ENCODE assay signal across 9 cellular contexts in genomic region chr5:95835682-95836405, GRCh38. TPM values are rescaled to one million over a fixed set of nuclear protein-coding genes. Genes with fewer than 3 reads are reported as not detected.
A peak's percentile ranks its signal among the peaks of the same experiment; 100 is the strongest.
DNase-seq lines count a peak whose midpoint lies in the region; ATAC-seq and TF ChIP-seq lines count a peak whose summit lies in the region.
"Had no signal": no experiment of that assay in that cellular context is flagged by ENCODE, and none has a peak within 500 bp of the region (broad histone marks: within the 10 kb centered on the region; RNA-seq: fewer than 3 reads in every experiment).

No MANE protein-coding gene starts in this region.

- no peak for TF ChIP-seq POLR2A in uterus (IDR thresholded peaks at IDR 0.05)

- H3K9me3 ChIP-seq in lung (ENCODE audit: control insufficient read depth in 2 of 2, insufficient read depth in 1 of 2, low read length in 1 of 2) (no peaks in the 10 kb centered on the region), uterus (no peaks in the 10 kb centered on the region)

- H3K27ac Mint-ChIP-seq in activated naive CD4-positive, alpha-beta T cell treated with anti-CD3 and anti-CD28 coated beads, Interleukin-2, amount 10 ng/mL, durations not matched to agents 7 days and 5 days, result peak overlapping the region; percentile 90
- peak overlapping the region; percentile 86 for H3K27ac Mint-ChIP-seq in activated naive CD8-positive, alpha-beta T cell treated with anti-CD3 and anti-CD28 coated beads, Interleukin-2, amount 50 U/mL, for 24 hours

- DNase-seq in activated naive CD4-positive, alpha-beta T cell treated with anti-CD3 and anti-CD28 coated beads, Interleukin-2, amount 10 ng/mL, durations not matched to agents 7 days and 5 days, result peak; percentile 40
- DNase-seq in activated naive CD4-positive, alpha-beta T cell treated with Interleukin-2 at 50 U/mL for 16 hours, result no peak
- no peak for DNase-seq in activated naive CD8-positive, alpha-beta T cell treated with anti-CD3 and anti-CD28 coated beads, Interleukin-2, amount 50 U/mL, for 24 hours
- no peak for DNase-seq in lung (ENCODE audit: low spot score)
- DNase-seq in uterus, result no peak
- DNase-seq: foreskin keratinocyte had no signal

- no peaks in the 10 kb centered on the region for H3K27me3 ChIP-seq in lung (ENCODE audit: control insufficient read depth, insufficient read depth)
- no peaks in the 10 kb centered on the region for H3K27me3 ChIP-seq in uterus
- H3K27me3 ChIP-seq: foreskin keratinocyte had no signal

- H3K36me3 Mint-ChIP-seq in activated naive CD4-positive, alpha-beta T cell treated with anti-CD3 and anti-CD28 coated beads, Interleukin-2, amount 10 ng/mL, durations not matched to agents 7 days and 5 days, result no peaks in the 10 kb centered on the region
- no peaks in the 10 kb centered on the region for H3K36me3 Mint-ChIP-seq in activated naive CD8-positive, alpha-beta T cell treated with anti-CD3 and anti-CD28 coated beads, Interleukin-2, amount 50 U/mL, for 24 hours (ENCODE audit: low read depth)

- H3K36me3 ChIP-seq in lung (ENCODE audit: control insufficient read depth in 2 of 2, insufficient read depth in 2 of 2, low read length in 2 of 2) (no peaks in the 10 kb centered on the region), uterus (no peaks in the 10 kb centered on the region)

- WGBS in lung, 2 donors, result 13 to 17% methylated on average over 10 of the region's 10 CpGs

- TF ChIP-seq CTCF in lung (IDR thresholded peaks at IDR 0.05; ENCODE audit: control extremely low read depth, extremely low read depth), result no peak
- TF ChIP-seq CTCF in uterus (IDR thresholded peaks at IDR 0.05), result no peak

- no peaks in the 10 kb centered on the region for H3K9me3 Mint-ChIP-seq in activated naive CD4-positive, alpha-beta T cell treated with anti-CD3 and anti-CD28 coated beads, Interleukin-2, amount 10 ng/mL, durations not matched to agents 7 days and 5 days
- no peaks in the 10 kb centered on the region for H3K9me3 Mint-ChIP-seq in activated naive CD8-positive, alpha-beta T cell treated with anti-CD3 and anti-CD28 coated beads, Interleukin-2, amount 50 U/mL, for 24 hours

- intact Hi-C loops in uterus (cut with DNase I; ENCODE audit: low total_unique reads), result no loop called here

- peak overlapping the region; percentile 5 for H3K4me3 ChIP-seq in lung
- no peak overlapping the region for H3K4me3 ChIP-seq in uterus

- H3K4me1 Mint-ChIP-seq in activated naive CD4-positive, alpha-beta T cell treated with anti-CD3 and anti-CD28 coated beads, Interleukin-2, amount 10 ng/mL, durations not matched to agents 7 days and 5 days, result peaks cover 54% of the 10 kb centered on the region
- peaks cover 55% of the 10 kb centered on the region for H3K4me1 Mint-ChIP-seq in activated naive CD8-positive, alpha-beta T cell treated with anti-CD3 and anti-CD28 coated beads, Interleukin-2, amount 50 U/mL, for 24 hours

- H3K27me3 Mint-ChIP-seq in activated naive CD4-positive, alpha-beta T cell treated with anti-CD3 and anti-CD28 coated beads, Interleukin-2, amount 10 ng/mL, durations not matched to agents 7 days and 5 days, result no peaks in the 10 kb centered on the region
- H3K27me3 Mint-ChIP-seq in activated naive CD8-positive, alpha-beta T cell treated with anti-CD3 and anti-CD28 coated beads, Interleukin-2, amount 50 U/mL, for 24 hours, result no peaks in the 10 kb centered on the region

- H3K4me1 ChIP-seq in lung (ENCODE audit: control insufficient read depth in 2 of 2, insufficient read depth in 2 of 2, low read length in 2 of 2), result peaks cover 0 to 3% of the 10 kb centered on the region in 2 donors
- H3K4me1 ChIP-seq in uterus, result no peaks in the 10 kb centered on the region

- CTCF ChIA-PET in activated naive CD4-positive, alpha-beta T cell treated with anti-CD3 and anti-CD28 coated beads, Interleukin-2, amount 10 ng/mL, durations not matched to agents 7 days and 5 days (lab: Charles Lee), result interaction anchor here (1.2 to 17.4 kb wide), 5 partner anchors 9 to 52 kb away, joined by 4 to 377 read pairs (median 5); no protein-coding TSS in a partner anchor

- ATAC-seq in activated naive CD8-positive, alpha-beta T cell treated with anti-CD3 and anti-CD28 coated beads, Interleukin-2, amount 50 U/mL, for 24 hours, result no peak
- ATAC-seq in lung (ENCODE audit: insufficient read depth, low FRiP score), result no peak
- ATAC-seq in GM18907 (IDR thresholded peaks at IDR 0.05; ENCODE audit: unreplicated experiment), result no peak
- ATAC-seq in GM21381 (IDR thresholded peaks at IDR 0.05; ENCODE audit: unreplicated experiment), result no peak
- ATAC-seq in HG03095 (IDR thresholded peaks at IDR 0.05; ENCODE audit: unreplicated experiment), result no peak

- H3K4me3 Mint-ChIP-seq in activated naive CD4-positive, alpha-beta T cell treated with anti-CD3 and anti-CD28 coated beads, Interleukin-2, amount 10 ng/mL, durations not matched to agents 7 days and 5 days, result peak overlapping the region; percentile 75
- H3K4me3 Mint-ChIP-seq in activated naive CD8-positive, alpha-beta T cell treated with anti-CD3 and anti-CD28 coated beads, Interleukin-2, amount 50 U/mL, for 24 hours, result peak overlapping the region; percentile 77

- H3K27ac ChIP-seq in lung (ENCODE audit: low read depth in 1 of 2, low read length in 1 of 2) (peak overlapping the region; percentile 27 to 75), uterus (peak overlapping the region; percentile 51 to 76)

RNA-seq across cellular contexts. Expression of gene GLRX, which starts 13.3 kb away (rescaled TPM):
- total RNA-seq in lung, result 10 to 100 TPM; 23.1 to 78.7 TPM
- 100 to 1,000 TPM; 104 to 300 TPM for polyA plus RNA-seq in lung
- 10 to 100 TPM; 13.0 to 98.8 (median 15.5) TPM for total RNA-seq in uterus
